ENCODE assay signal across 32 cellular contexts in the genomic region with DNA sequence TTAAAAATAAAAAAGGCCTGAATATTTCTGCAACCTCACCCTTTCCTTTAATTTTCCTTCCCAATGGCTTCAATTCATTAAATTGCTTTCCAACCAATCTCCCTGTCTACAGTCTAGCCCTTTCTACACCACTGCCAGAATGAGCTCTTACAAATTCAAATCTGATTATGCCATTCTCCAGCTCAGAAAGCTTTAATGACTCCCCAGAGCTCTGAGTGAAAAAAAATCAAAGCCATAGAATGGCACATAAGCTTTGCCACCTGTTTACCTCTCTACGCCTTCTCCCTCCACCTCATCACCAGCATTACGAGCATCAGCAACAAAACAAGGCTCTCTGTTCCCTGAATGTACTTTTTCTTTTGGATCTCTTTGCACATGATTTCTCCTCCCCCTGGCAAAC.
DNase-seq lines count a peak whose midpoint lies in the region; ATAC-seq, FAIRE-seq and TF ChIP-seq lines count a peak whose summit lies in the region.
"Had no signal": no experiment of that assay in that cellular context is flagged by ENCODE, and none has a peak within 500 bp of the region (broad histone marks: within the 10 kb centered on the region; RNA-seq: fewer than 3 reads in every experiment).

No MANE protein-coding gene starts in this region.

- H3K9ac ChIP-seq in smooth muscle cell (ENCODE audit: low read depth) (no peak overlapping the region), endodermal cell (ENCODE audit: extremely low read depth, low read length, poor library complexity, severe bottlenecking) (no peak overlapping the region)
- H3K9ac ChIP-seq: KMS-11 had no signal

- FAIRE-seq in pancreas (lab: Jason Lieb, UNC), result no peak
- FAIRE-seq: endothelial cell of umbilical vein, frontal cortex, H54 had no signal

- no peaks in the 10 kb centered on the region for H3K4me1 Mint-ChIP-seq in endodermal cell
- H3K4me1 Mint-ChIP-seq: activated CD4-positive, alpha-beta memory T cell treated with anti-CD3 and anti-CD28 coated beads, Interleukin-2, amount 10 ng/mL, durations not matched to agents 7 days and 5 days; CD4-positive, CD25-positive, alpha-beta regulatory T cell; naive thymus-derived CD8-positive, alpha-beta T cell; stimulated activated naive B cell treated with anti-CD40 and anti-IgM and Interleukin-4, amounts not matched to agents 10 μg/mL and 1 μg/mL and 100 μg/mL, for 72 hours had no signal

- H3K9me3 Mint-ChIP-seq in endodermal cell, result peaks cover 8% of the 10 kb centered on the region

- H3K4me3 ChIP-seq in smooth muscle cell, result no peak overlapping the region
- H3K4me3 ChIP-seq in pancreas, result no peak overlapping the region
- H3K4me3 ChIP-seq in endodermal cell (ENCODE audit: low read length), result no peak overlapping the region
- H3K4me3 ChIP-seq: breast epithelium, MG63, upper lobe of left lung had no signal

- H3K4me2 ChIP-seq in smooth muscle cell, result no peak overlapping the region
- H3K4me2 ChIP-seq: KMS-11 had no signal

- no peaks in the 10 kb centered on the region for H3K27me3 Mint-ChIP-seq in endodermal cell (ENCODE audit: insufficient read depth)
- H3K27me3 Mint-ChIP-seq: activated CD4-positive, alpha-beta memory T cell treated with anti-CD3 and anti-CD28 coated beads, Interleukin-2, amount 10 ng/mL, durations not matched to agents 7 days and 5 days; CD4-positive, CD25-positive, alpha-beta regulatory T cell; naive thymus-derived CD8-positive, alpha-beta T cell; stimulated activated naive B cell treated with anti-CD40 and anti-IgM and Interleukin-4, amounts not matched to agents 10 μg/mL and 1 μg/mL and 100 μg/mL, for 72 hours had no signal

- WGBS in smooth muscle cell (ENCODE audit: low lambda C conversion rate), result 96% methylated on average over 2 of the region's 2 CpGs
- 62 to 86% methylated on average over 2 of the region's 2 CpGs for WGBS in pancreas, 2 donors
- 91 to 96% methylated on average over 2 of the region's 2 CpGs for WGBS in endodermal cell (ENCODE audit: insufficient coverage in 1 of 2, insufficient read length in 1 of 2), 2 experiments

- H3K79me2 ChIP-seq in smooth muscle cell (ENCODE audit: low read depth), result no peaks in the 10 kb centered on the region

- intact Hi-C loops in pancreas (cut with DNase I), result no loop called here

- no peaks in the 10 kb centered on the region for H3K9me3 ChIP-seq in smooth muscle cell (replicated peaks; ENCODE audit: low read depth)
- H3K9me3 ChIP-seq in pancreas, result no peaks in the 10 kb centered on the region
- H3K9me3 ChIP-seq in endodermal cell (ENCODE audit: control insufficient read depth, low read length), result peaks cover 12% of the 10 kb centered on the region
- H3K9me3 ChIP-seq: MG63 had no signal

- peak; percentile 7 for DNase-seq in NCI-H1092 treated with DMSO at 0.1 percent for 48 hours (lab: John Stamatoyannopoulos, UW)
- DNase-seq in NCI-H1092 (lab: John Stamatoyannopoulos, UW), result no peak
- peak; percentile 88 for DNase-seq in NCI-H82 (lab: John Stamatoyannopoulos, UW)
- peak; percentile 18 for DNase-seq in globus pallidus (ENCODE audit: low spot score)
- no peak for DNase-seq in smooth muscle cell (lab: John Stamatoyannopoulos, UW; ENCODE audit: unreplicated experiment)
- DNase-seq in pancreas, result no peak
- DNase-seq in endodermal cell, result no peak
- DNase-seq in iPS-NIHi11 (ENCODE audit: low spot score), result no peak
- DNase-seq: activated CD4-positive, alpha-beta memory T cell treated with anti-CD3 and anti-CD28 coated beads, Interleukin-2, amount 10 ng/mL, durations not matched to agents 7 days and 5 days; activated CD4-positive, CD25-positive, alpha-beta regulatory T cell treated with anti-CD3 and anti-CD28 coated beads, Interleukin-2, amount 50 U/mL, for 72 hours; activated CD8-positive, alpha-beta memory T cell treated with anti-CD3 and anti-CD28 coated beads, Interleukin-2, amount 50 U/mL, for 48 hours; activated naive CD4-positive, alpha-beta T cell treated with anti-CD3 and anti-CD28 coated beads for 36 hours; Calu3; CD4-positive, CD25-positive, alpha-beta regulatory T cell; kidney glomerular epithelial cell; MG63; naive thymus-derived CD8-positive, alpha-beta T cell; NCI-H1417 treated with DMSO at 0.1 percent for 48 hours; NCI-H2171; NCI-H510A; stimulated activated naive B cell treated with anti-CD40 and anti-IgM and Interleukin-4, amounts not matched to agents 10 μg/mL and 1 μg/mL and 100 μg/mL, for 72 hours; T-helper 2 cell; upper lobe of left lung had no signal

- H2AFZ ChIP-seq in smooth muscle cell (ENCODE audit: low read depth), result peak overlapping the region; percentile 44

- H3K36me3 ChIP-seq in smooth muscle cell (ENCODE audit: low read depth), result no peaks in the 10 kb centered on the region
- no peaks in the 10 kb centered on the region for H3K36me3 ChIP-seq in pancreas
- H3K36me3 ChIP-seq in endodermal cell (ENCODE audit: control insufficient read depth, insufficient read depth, low read length), result no peaks in the 10 kb centered on the region
- H3K36me3 ChIP-seq: breast epithelium, MG63, upper lobe of left lung had no signal

- peaks cover 6% of the 10 kb centered on the region for H3K4me1 ChIP-seq in smooth muscle cell (ENCODE audit: low read depth)
- no peaks in the 10 kb centered on the region for H3K4me1 ChIP-seq in pancreas
- H3K4me1 ChIP-seq in endodermal cell (ENCODE audit: control insufficient read depth, insufficient read depth, low read length), result no peaks in the 10 kb centered on the region
- H3K4me1 ChIP-seq: breast epithelium, upper lobe of left lung had no signal

- H3F3A ChIP-seq in smooth muscle cell (ENCODE audit: low read depth), result no peaks in the 10 kb centered on the region

- H4K20me1 ChIP-seq in smooth muscle cell (ENCODE audit: low read depth), result no peaks in the 10 kb centered on the region

- H3K27me3 ChIP-seq in smooth muscle cell (ENCODE audit: low read depth), result no peaks in the 10 kb centered on the region
- no peaks in the 10 kb centered on the region for H3K27me3 ChIP-seq in pancreas
- no peaks in the 10 kb centered on the region for H3K27me3 ChIP-seq in endodermal cell (ENCODE audit: control insufficient read depth, insufficient read depth, low read length, poor library complexity, severe bottlenecking)
- H3K27me3 ChIP-seq: breast epithelium, MG63, upper lobe of left lung had no signal

- TF ChIP-seq CTCF in smooth muscle cell (IDR thresholded peaks at IDR 0.05; ENCODE audit: borderline replicate concordance, insufficient read depth, poor library complexity, severe bottlenecking) (no peak), pancreas (IDR thresholded peaks at IDR 0.05) (no peak), endodermal cell (conservative IDR thresholded peaks at IDR 0.05) (no peak)

- ATAC-seq in pancreas, result no peak
- ATAC-seq: naive thymus-derived CD8-positive, alpha-beta T cell; Right ventricle myocardium inferior; SK-N-SH treated with all-trans-retinoic acid at 6 μM for 48 hours; stimulated activated naive B cell treated with anti-CD40 and anti-IgM and Interleukin-4, amounts not matched to agents 10 μg/mL and 1 μg/mL and 100 μg/mL, for 72 hours had no signal

- H3K36me3 Mint-ChIP-seq in endodermal cell (ENCODE audit: low read depth), result no peaks in the 10 kb centered on the region
- H3K36me3 Mint-ChIP-seq: CD4-positive, CD25-positive, alpha-beta regulatory T cell; naive thymus-derived CD8-positive, alpha-beta T cell; stimulated activated naive B cell treated with anti-CD40 and anti-IgM and Interleukin-4, amounts not matched to agents 10 μg/mL and 1 μg/mL and 100 μg/mL, for 72 hours had no signal

- no peak overlapping the region for H3K27ac Mint-ChIP-seq in endodermal cell
- H3K27ac Mint-ChIP-seq: activated CD4-positive, alpha-beta memory T cell treated with anti-CD3 and anti-CD28 coated beads, Interleukin-2, amount 10 ng/mL, durations not matched to agents 7 days and 5 days; activated naive CD4-positive, alpha-beta T cell treated with anti-CD3 and anti-CD28 coated beads for 36 hours; CD4-positive, CD25-positive, alpha-beta regulatory T cell; naive thymus-derived CD8-positive, alpha-beta T cell; stimulated activated naive B cell treated with anti-CD40 and anti-IgM and Interleukin-4, amounts not matched to agents 10 μg/mL and 1 μg/mL and 100 μg/mL, for 72 hours had no signal

- H3K4me3 Mint-ChIP-seq in endodermal cell, result no peak overlapping the region
- H3K4me3 Mint-ChIP-seq: activated CD4-positive, alpha-beta memory T cell treated with anti-CD3 and anti-CD28 coated beads, Interleukin-2, amount 10 ng/mL, durations not matched to agents 7 days and 5 days; activated naive CD4-positive, alpha-beta T cell treated with anti-CD3 and anti-CD28 coated beads for 36 hours; CD4-positive, CD25-positive, alpha-beta regulatory T cell; naive thymus-derived CD8-positive, alpha-beta T cell; stimulated activated naive B cell treated with anti-CD40 and anti-IgM and Interleukin-4, amounts not matched to agents 10 μg/mL and 1 μg/mL and 100 μg/mL, for 72 hours had no signal

- H3K27ac ChIP-seq in smooth muscle cell (ENCODE audit: low read depth) (no peak overlapping the region), pancreas (no peak overlapping the region), endodermal cell (ENCODE audit: low read depth, low read length) (no peak overlapping the region)
- H3K27ac ChIP-seq: 22Rv1, breast epithelium, HL-60, KMS-11, upper lobe of left lung had no signal

Comparison
In these comparisons a context has a peak if more than half of its experiments do, and no peak if none do; other contexts are left out.
1. DNase-seq: peak in NCI-H1092 treated with DMSO at 0.1 percent for 48 hours (single experiment), NCI-H82 (single experiment) and globus pallidus (single experiment); none in NCI-H1092 (single experiment), smooth muscle cell (single experiment), pancreas (0 of 6), endodermal cell (single experiment) and iPS-NIHi11 (single experiment).